20 cellular contexts compared by ENCODE assay signal in the genomic region with DNA sequence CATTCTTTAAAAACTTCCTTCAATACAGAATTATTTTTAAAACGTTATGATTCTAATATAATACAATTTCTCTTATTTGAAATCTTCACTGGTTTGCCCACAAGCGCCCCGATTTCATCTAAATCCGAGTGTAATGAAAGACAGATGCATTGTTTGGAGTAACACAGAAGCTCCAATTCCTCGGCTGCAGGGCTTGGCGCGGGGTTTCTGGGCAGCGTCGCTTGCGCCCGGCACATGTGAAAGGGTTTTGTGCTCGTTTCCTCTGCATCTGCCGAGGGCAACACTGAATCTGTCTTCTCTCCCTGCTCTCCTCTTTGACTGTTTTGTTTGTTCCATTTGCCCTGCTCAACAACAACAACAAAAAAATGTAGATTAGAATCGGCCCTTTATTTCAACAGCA.
DNase-seq lines count a peak whose midpoint lies in the region.
"Had no signal": no experiment of that assay in that cellular context is flagged by ENCODE, and none has a peak within 500 bp of the region (broad histone marks: within the 10 kb centered on the region; RNA-seq: fewer than 3 reads in every experiment).

No MANE protein-coding gene starts in this region.

- DNase-seq in NCI-H1694 treated with DMSO at 0.1 percent for 48 hours (lab: John Stamatoyannopoulos, UW) (peak; percentile 51), caudate nucleus (lab: John Stamatoyannopoulos, UW) (peak in 56 of 61 donors; percentile 32 to 92 (median 76)), COR-L47 (lab: John Stamatoyannopoulos, UW) (no peak), SW480 (ENCODE audit: low spot score) (no peak)
- DNase-seq in activated CD8-positive, alpha-beta memory T cell treated with anti-CD3 and anti-CD28 coated beads for 24 hours: no peak
- DNase-seq: activated CD4-positive, alpha-beta memory T cell treated with anti-CD3 and anti-CD28 coated beads for 36 hours; activated gamma-delta T cell; activated T-cell treated with anti-CD3 and anti-CD28 coated beads for 4 hours; CD4-positive, alpha-beta T cell; left colon; natural killer cell; NCI-H1436; NCI-H2171; NCI-H526; T1000; uterus had no signal

- no peaks in the 10 kb centered on the region for H3K27me3 ChIP-seq in layer of hippocampus (ENCODE audit: control insufficient read depth, insufficient read depth, low read length)
- H3K27me3 ChIP-seq: uterus had no signal

- peak overlapping the region; percentile 99 for H3K27ac ChIP-seq in caudate nucleus (ENCODE audit: low read depth, low read length)
- peak overlapping the region; percentile 99 for H3K27ac ChIP-seq in layer of hippocampus (ENCODE audit: low read depth, low read length)
- peak overlapping the region; percentile 100 for H3K27ac ChIP-seq in temporal lobe (ENCODE audit: low read depth, low read length)
- H3K27ac ChIP-seq: parathyroid adenoma, suprapubic skin, uterus had no signal

Comparison
In these comparisons a context has a peak if more than half of its experiments do, and no peak if none do; other contexts are left out.
1. DNase-seq: peak in NCI-H1694 treated with DMSO at 0.1 percent for 48 hours (single experiment) and caudate nucleus (56 of 61); none in COR-L47 (single experiment), SW480 (single experiment) and activated CD8-positive, alpha-beta memory T cell treated with anti-CD3 and anti-CD28 coated beads for 24 hours (single experiment).
2. Peak in every context shown above with its lines, with median percentiles within 50 percentile points of each other: H3K27ac ChIP-seq.